In the genomic region with DNA sequence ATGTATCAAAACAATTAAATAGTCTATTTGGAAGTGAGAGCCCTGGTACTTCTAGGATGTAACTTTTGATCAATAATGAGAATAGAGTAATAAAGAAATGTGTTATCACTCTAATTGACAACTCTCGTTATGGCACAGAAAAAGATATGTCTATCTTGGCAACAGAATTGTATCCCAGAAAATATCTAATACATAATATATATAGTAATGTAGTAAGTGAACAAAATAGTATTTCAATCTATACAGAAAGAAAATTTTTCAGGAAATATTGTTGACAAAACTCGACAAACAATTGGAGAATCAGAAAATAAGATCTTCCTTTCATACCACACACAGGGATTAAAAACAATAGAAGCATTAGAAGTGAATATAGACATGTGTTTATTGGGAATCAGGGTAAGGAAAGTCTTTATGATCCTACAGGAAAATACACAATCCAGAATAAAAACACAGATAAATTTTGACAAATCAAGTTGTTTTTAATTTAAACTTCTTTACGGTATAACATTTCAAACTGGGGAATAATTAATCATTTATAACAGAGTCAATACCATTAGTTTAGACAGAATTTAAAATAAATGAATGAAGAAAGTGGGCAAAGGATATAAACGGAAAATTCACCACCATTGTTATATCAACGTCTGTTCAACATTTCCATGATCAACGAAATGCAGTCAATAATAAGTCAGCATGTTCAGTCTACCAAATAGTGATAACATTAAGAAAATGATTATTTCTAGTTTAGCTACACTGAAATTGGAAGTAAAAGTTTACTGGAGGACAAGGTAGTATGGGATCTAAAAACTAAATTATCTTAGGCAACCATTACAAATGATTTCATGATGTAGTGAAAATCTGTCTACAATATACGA, we compare ENCODE assay signal across 1 cellular context.
TF ChIP-seq lines count a peak whose summit lies in the region.

No MANE protein-coding gene starts in this region.

TF ChIP-seq in K562, 482 proteins besides CTCF, POLR2A, EP300 and RAD21 (continued from another document):
- TF ChIP-seq, protein P1, sequence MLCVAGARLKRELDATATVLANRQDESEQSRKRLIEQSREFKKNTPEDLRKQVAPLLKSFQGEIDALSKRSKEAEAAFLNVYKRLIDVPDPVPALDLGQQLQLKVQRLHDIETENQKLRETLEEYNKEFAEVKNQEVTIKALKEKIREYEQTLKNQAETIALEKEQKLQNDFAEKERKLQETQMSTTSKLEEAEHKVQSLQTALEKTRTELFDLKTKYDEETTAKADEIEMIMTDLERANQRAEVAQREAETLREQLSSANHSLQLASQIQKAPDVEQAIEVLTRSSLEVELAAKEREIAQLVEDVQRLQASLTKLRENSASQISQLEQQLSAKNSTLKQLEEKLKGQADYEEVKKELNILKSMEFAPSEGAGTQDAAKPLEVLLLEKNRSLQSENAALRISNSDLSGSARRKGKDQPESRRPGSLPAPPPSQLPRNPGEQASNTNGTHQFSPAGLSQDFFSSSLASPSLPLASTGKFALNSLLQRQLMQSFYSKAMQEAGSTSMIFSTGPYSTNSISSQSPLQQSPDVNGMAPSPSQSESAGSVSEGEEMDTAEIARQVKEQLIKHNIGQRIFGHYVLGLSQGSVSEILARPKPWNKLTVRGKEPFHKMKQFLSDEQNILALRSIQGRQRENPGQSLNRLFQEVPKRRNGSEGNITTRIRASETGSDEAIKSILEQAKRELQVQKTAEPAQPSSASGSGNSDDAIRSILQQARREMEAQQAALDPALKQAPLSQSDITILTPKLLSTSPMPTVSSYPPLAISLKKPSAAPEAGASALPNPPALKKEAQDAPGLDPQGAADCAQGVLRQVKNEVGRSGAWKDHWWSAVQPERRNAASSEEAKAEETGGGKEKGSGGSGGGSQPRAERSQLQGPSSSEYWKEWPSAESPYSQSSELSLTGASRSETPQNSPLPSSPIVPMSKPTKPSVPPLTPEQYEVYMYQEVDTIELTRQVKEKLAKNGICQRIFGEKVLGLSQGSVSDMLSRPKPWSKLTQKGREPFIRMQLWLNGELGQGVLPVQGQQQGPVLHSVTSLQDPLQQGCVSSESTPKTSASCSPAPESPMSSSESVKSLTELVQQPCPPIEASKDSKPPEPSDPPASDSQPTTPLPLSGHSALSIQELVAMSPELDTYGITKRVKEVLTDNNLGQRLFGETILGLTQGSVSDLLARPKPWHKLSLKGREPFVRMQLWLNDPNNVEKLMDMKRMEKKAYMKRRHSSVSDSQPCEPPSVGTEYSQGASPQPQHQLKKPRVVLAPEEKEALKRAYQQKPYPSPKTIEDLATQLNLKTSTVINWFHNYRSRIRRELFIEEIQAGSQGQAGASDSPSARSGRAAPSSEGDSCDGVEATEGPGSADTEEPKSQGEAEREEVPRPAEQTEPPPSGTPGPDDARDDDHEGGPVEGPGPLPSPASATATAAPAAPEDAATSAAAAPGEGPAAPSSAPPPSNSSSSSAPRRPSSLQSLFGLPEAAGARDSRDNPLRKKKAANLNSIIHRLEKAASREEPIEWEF (CRISPR knock-in tag; IDR thresholded peaks at IDR 0.05) = peak; percentile 91
- TF ChIP-seq, protein P2, sequence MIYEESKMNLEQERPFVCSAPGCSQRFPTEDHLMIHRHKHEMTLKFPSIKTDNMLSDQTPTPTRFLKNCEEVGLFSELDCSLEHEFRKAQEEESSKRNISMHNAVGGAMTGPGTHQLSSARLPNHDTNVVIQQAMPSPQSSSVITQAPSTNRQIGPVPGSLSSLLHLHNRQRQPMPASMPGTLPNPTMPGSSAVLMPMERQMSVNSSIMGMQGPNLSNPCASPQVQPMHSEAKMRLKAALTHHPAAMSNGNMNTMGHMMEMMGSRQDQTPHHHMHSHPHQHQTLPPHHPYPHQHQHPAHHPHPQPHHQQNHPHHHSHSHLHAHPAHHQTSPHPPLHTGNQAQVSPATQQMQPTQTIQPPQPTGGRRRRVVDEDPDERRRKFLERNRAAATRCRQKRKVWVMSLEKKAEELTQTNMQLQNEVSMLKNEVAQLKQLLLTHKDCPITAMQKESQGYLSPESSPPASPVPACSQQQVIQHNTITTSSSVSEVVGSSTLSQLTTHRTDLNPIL (CRISPR knock-in tag; IDR thresholded peaks at IDR 0.05) = peak; percentile 61; the same call in 1 of the 2 replicates
- TF ChIP-seq TOE1 (IDR thresholded peaks at IDR 0.05; ENCODE audit: borderline replicate concordance) (no peak), TOE1 (CRISPR knock-in tag; IDR thresholded peaks at IDR 0.05; ENCODE audit: borderline replicate concordance, low read depth) (no peak), ATF7 (IDR thresholded peaks at IDR 0.05) (no peak), BMI1 (IDR thresholded peaks at IDR 0.05; ENCODE audit: low read length) (no peak), SRSF1 (IDR thresholded peaks at IDR 0.05; ENCODE audit: low read depth, low read length) (no peak), ZNF175 (CRISPR knock-in tag; IDR thresholded peaks at IDR 0.05; ENCODE audit: low read depth) (no peak), DACH1 (IDR thresholded peaks at IDR 0.05; ENCODE audit: partially characterized antibody) (peak; percentile 83), ZNF3 (CRISPR knock-in tag; IDR thresholded peaks at IDR 0.05) (peak; percentile 41; the same call in 1 of the 2 replicates), FOXJ3 (CRISPR knock-in tag; IDR thresholded peaks at IDR 0.05) (no peak), FUS (optimal IDR thresholded peaks at IDR 0.05; ENCODE audit: low read depth, low read length) (peak; percentile 82), MAZ (CRISPR knock-in tag; conservative IDR thresholded peaks at IDR 0.05 in 1 of 2, IDR thresholded peaks at IDR 0.05 in 1 of 2) (no peak), HDAC1 (IDR thresholded peaks at IDR 0.05) (no peak), TRIM28 (IDR thresholded peaks at IDR 0.05) (no peak)
- TF ChIP-seq, protein P3, sequence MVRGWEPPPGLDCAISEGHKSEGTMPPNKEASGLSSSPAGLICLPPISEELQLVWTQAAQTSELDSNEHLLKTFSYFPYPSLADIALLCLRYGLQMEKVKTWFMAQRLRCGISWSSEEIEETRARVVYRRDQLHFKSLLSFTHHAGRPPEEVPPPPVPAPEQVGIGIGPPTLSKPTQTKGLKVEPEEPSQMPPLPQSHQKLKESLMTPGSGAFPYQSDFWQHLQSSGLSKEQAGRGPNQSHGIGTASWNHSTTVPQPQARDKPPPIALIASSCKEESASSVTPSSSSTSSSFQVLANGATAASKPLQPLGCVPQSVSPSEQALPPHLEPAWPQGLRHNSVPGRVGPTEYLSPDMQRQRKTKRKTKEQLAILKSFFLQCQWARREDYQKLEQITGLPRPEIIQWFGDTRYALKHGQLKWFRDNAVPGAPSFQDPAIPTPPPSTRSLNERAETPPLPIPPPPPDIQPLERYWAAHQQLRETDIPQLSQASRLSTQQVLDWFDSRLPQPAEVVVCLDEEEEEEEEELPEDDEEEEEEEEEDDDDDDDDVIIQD (CRISPR knock-in tag; IDR thresholded peaks at IDR 0.05) = no peak
- TF ChIP-seq, protein P4, sequence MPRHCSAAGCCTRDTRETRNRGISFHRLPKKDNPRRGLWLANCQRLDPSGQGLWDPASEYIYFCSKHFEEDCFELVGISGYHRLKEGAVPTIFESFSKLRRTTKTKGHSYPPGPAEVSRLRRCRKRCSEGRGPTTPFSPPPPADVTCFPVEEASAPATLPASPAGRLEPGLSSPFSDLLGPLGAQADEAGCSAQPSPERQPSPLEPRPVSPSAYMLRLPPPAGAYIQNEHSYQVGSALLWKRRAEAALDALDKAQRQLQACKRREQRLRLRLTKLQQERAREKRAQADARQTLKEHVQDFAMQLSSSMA (CRISPR knock-in tag; IDR thresholded peaks at IDR 0.05) = no peak
- TF ChIP-seq, protein P5, sequence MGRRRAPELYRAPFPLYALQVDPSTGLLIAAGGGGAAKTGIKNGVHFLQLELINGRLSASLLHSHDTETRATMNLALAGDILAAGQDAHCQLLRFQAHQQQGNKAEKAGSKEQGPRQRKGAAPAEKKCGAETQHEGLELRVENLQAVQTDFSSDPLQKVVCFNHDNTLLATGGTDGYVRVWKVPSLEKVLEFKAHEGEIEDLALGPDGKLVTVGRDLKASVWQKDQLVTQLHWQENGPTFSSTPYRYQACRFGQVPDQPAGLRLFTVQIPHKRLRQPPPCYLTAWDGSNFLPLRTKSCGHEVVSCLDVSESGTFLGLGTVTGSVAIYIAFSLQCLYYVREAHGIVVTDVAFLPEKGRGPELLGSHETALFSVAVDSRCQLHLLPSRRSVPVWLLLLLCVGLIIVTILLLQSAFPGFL (CRISPR knock-in tag; IDR thresholded peaks at IDR 0.05) = no peak
